15 cellular contexts compared by ENCODE assay signal in the genomic region with DNA sequence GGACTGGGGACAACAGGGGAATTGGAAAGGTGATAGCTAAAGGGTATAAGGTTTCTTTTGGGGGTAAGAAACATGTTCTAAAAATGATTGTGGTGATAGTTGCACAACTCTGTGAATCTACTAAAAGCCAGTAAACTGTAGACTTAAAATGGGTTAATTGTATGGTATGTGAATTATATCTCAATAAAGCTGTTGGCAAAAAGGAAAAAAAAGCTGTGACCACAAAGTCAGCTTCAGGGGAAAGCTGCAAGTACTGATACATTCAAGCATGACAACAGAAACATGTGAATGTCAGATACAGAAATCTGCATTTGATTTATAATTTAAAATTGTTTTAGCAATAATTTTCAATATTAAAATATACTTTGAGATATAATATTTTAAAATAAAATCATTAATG.
"Had no signal": no experiment of that assay in that cellular context is flagged by ENCODE, and none has a peak within 500 bp of the region (broad histone marks: within the 10 kb centered on the region; RNA-seq: fewer than 3 reads in every experiment).

No MANE protein-coding gene starts in this region.

- ATAC-seq: activated naive CD4-positive, alpha-beta T cell treated with anti-CD3 and anti-CD28 coated beads, Interleukin-2, amount 50 U/mL, for 72 hours; activated T-cell treated with anti-CD3 and anti-CD28 coated beads, Interleukin-2, amount 50 U/mL, for 72 hours; natural killer cell treated with Interleukin-12 subunit alpha and Interleukin-12 subunit beta and Interleukin-15 and Interleukin-18, amount 100 ng/mL, for 72 hours; right cardiac atrium had no signal

- DNase-seq: activated CD4-positive, alpha-beta T cell treated with anti-CD3 and anti-CD28 coated beads for 48 hours; activated CD8-positive, alpha-beta memory T cell treated with anti-CD3 and anti-CD28 coated beads, Interleukin-2, amount 50 U/mL, for 48 hours; activated gamma-delta T cell; activated T-cell treated with anti-CD3 and anti-CD28 coated beads, Interleukin-2, amount 50 U/mL, for 72 hours; glutamatergic neuron; nucleus accumbens; right cardiac atrium; small intestine; stimulated activated CD4-positive, alpha-beta T cell treated with anti-CD3 and anti-CD28 coated beads, Interleukin-4, amount 100 ng/mL, for 24 hours; stimulated activated naive CD4-positive, alpha-beta T cell; T-helper 9 cell; uterus had no signal

- H3K4me3 ChIP-seq: tibial nerve, uterus had no signal
